In genomic region chr14:21105095-21105494, GRCh38 we compare ENCODE assay signal across 10 cellular contexts. TPM values are rescaled to one million over a fixed set of nuclear protein-coding genes. Genes with fewer than 3 reads are reported as not detected.
A peak's percentile ranks its signal among the peaks of the same experiment; 100 is the strongest.
DNase-seq lines count a peak whose midpoint lies in the region; ATAC-seq and TF ChIP-seq lines count a peak whose summit lies in the region.
"Had no signal": no experiment of that assay in that cellular context is flagged by ENCODE, and none has a peak within 500 bp of the region (broad histone marks: within the 10 kb centered on the region; RNA-seq: fewer than 3 reads in every experiment).

No MANE protein-coding gene starts in this region.

- H3K36me3 ChIP-seq in GM23248 (ENCODE audit: low read depth), result no peaks in the 10 kb centered on the region
- no peaks in the 10 kb centered on the region for H3K36me3 ChIP-seq in RWPE2 (ENCODE audit: low read depth)
- H3K36me3 ChIP-seq in skeletal muscle satellite cell (ENCODE audit: insufficient read depth, low read length), result no peaks in the 10 kb centered on the region
- H3K36me3 ChIP-seq in brain microvascular endothelial cell (replicated peaks), result no peaks in the 10 kb centered on the region

- H3F3A ChIP-seq in GM23248 (ENCODE audit: insufficient read depth), result peaks cover 24% of the 10 kb centered on the region

- no peaks in the 10 kb centered on the region for H3K27me3 ChIP-seq in GM23248 (replicated peaks; ENCODE audit: insufficient read depth)
- no peaks in the 10 kb centered on the region for H3K27me3 ChIP-seq in RWPE2 (ENCODE audit: insufficient read depth, poor library complexity, severe bottlenecking)
- peaks cover 6% of the 10 kb centered on the region for H3K27me3 ChIP-seq in skeletal muscle satellite cell (ENCODE audit: control insufficient read depth, insufficient read depth, low read length)
- no peaks in the 10 kb centered on the region for H3K27me3 ChIP-seq in brain microvascular endothelial cell (replicated peaks)

- H3K4me2 ChIP-seq in GM23248 (ENCODE audit: unreplicated experiment) (no peak overlapping the region), skeletal muscle satellite cell (ENCODE audit: low read length) (no peak overlapping the region)

- no peak overlapping the region for H2AFZ ChIP-seq in GM23248

- H3K4me1 Mint-ChIP-seq in glutamatergic neuron (ENCODE audit: low read depth, unreplicated experiment), result peaks cover 32% of the 10 kb centered on the region

- H3K27ac Mint-ChIP-seq in glutamatergic neuron (ENCODE audit: unreplicated experiment), result peak overlapping the region; percentile 89

- in situ Hi-C loops in GM23248 (cut with MboI), result no loop called here
- in situ Hi-C loops in brain microvascular endothelial cell (cut with HindIII; ENCODE audit: low pct_ligation_motif_present, low sequenced_read_pairs), result no loop called here

- peak overlapping the region; percentile 98 for H3K4me3 Mint-ChIP-seq in glutamatergic neuron (ENCODE audit: unreplicated experiment)

- WGBS in GM23248 (ENCODE audit: low coverage in 1 of 2, low lambda C conversion rate in 2 of 2, missing lambda C conversion rate in 2 of 2), 2 experiments, result 88 to 89% methylated on average over 8 of the region's 8 CpGs

- ATAC-seq in RWPE2 (ENCODE audit: low read depth), result no peak
- no peak for ATAC-seq in HG02642 (IDR thresholded peaks at IDR 0.05; ENCODE audit: poor library complexity, unreplicated experiment)

- H3K36me3 Mint-ChIP-seq in glutamatergic neuron (ENCODE audit: unreplicated experiment), result no peaks in the 10 kb centered on the region
- H3K36me3 Mint-ChIP-seq: activated naive CD8-positive, alpha-beta T cell treated with anti-CD3 and anti-CD28 coated beads, Interleukin-2, amount 10 ng/mL, durations not matched to agents 7 days and 5 days had no signal

- H4K20me1 ChIP-seq in GM23248 (ENCODE audit: insufficient read depth), result no peaks in the 10 kb centered on the region

- H3K27me3 Mint-ChIP-seq in glutamatergic neuron (ENCODE audit: unreplicated experiment), result peaks cover 2% of the 10 kb centered on the region

- no peaks in the 10 kb centered on the region for H3K9me2 ChIP-seq in GM23248 (ENCODE audit: insufficient read depth)

- H3K79me2 ChIP-seq in GM23248 (ENCODE audit: insufficient read depth), result no peaks in the 10 kb centered on the region

- TF ChIP-seq CTCF in RWPE2 (IDR thresholded peaks at IDR 0.05; ENCODE audit: poor library complexity, severe bottlenecking), result no peak
- TF ChIP-seq CTCF in glutamatergic neuron (IDR thresholded peaks at IDR 0.05; ENCODE audit: partially characterized antibody, unreplicated experiment), result no peak
- no peak for TF ChIP-seq CTCF in brain microvascular endothelial cell (IDR thresholded peaks at IDR 0.05; ENCODE audit: low read depth, low read length, missing control alignments)

- H3K4me1 ChIP-seq in GM23248 (ENCODE audit: insufficient read depth), result peaks cover 30% of the 10 kb centered on the region
- peaks cover 40% of the 10 kb centered on the region for H3K4me1 ChIP-seq in RWPE2 (ENCODE audit: insufficient read depth, poor library complexity, severe bottlenecking)
- peaks cover 35% of the 10 kb centered on the region for H3K4me1 ChIP-seq in skeletal muscle satellite cell (ENCODE audit: control insufficient read depth, insufficient read depth, low read length)

- H3K9me3 ChIP-seq in GM23248 (ENCODE audit: low read depth) (no peaks in the 10 kb centered on the region), RWPE2 (ENCODE audit: severe bottlenecking) (no peaks in the 10 kb centered on the region), skeletal muscle satellite cell (replicated peaks; ENCODE audit: low read length) (no peaks in the 10 kb centered on the region)

- H3K9me3 Mint-ChIP-seq in glutamatergic neuron (ENCODE audit: unreplicated experiment), result peaks cover 5% of the 10 kb centered on the region
- H3K9me3 Mint-ChIP-seq: activated naive CD8-positive, alpha-beta T cell treated with anti-CD3 and anti-CD28 coated beads, Interleukin-2, amount 10 ng/mL, durations not matched to agents 7 days and 5 days had no signal

- H3K4me3 ChIP-seq in GM23248, result no peak overlapping the region
- H3K4me3 ChIP-seq in RWPE2 (ENCODE audit: severe bottlenecking), result no peak overlapping the region
- H3K4me3 ChIP-seq in skeletal muscle satellite cell (ENCODE audit: low read length), result no peak overlapping the region
- no peak overlapping the region for H3K4me3 ChIP-seq in brain microvascular endothelial cell (ENCODE audit: low read depth, low read length)

- DNase-seq in GM23248 (no peak), RWPE2 (ENCODE audit: low spot score) (no peak), glutamatergic neuron (no peak), brain microvascular endothelial cell (no peak), kidney tubule cell (ENCODE audit: low spot score) (no peak)
- no peak for DNase-seq in NK-92 treated with Interleukin-12 subunit alpha and Interleukin-12 subunit beta, amount 100 ng/mL, for 24 hours (lab: John Stamatoyannopoulos, UW)

- H3K27ac ChIP-seq in GM23248 (no peak overlapping the region), RWPE2 (ENCODE audit: poor library complexity, severe bottlenecking) (peak overlapping the region; percentile 82), brain microvascular endothelial cell (no peak overlapping the region)

- H3K9ac ChIP-seq in GM23248 (peak overlapping the region; percentile 98; the same call in 1 of the 2 replicates), skeletal muscle satellite cell (ENCODE audit: low read depth, low read length) (peak overlapping the region; percentile 98)

RNA-seq across cellular contexts. Expression of gene TMEM253, which starts 4.2 kb away (rescaled TPM):
- 0.97 TPM in 1 of 2 replicates, not detected in the other for total RNA-seq in GM23248 (2014; rRNA removed; shearing (Covaris generic))
- 0.18 TPM in 1 of 2 replicates, not detected in the other for polyA plus RNA-seq in GM23248 (2016; fragmentation: Nextera tagmentation; extraction: Ambion mirVana)
- total RNA-seq in glutamatergic neuron (ENCODE audit: unreplicated experiment), result 0.64 TPM
- total RNA-seq in skeletal muscle satellite cell (2012; rRNA removed), result under 0.01 and 0.51 TPM in 2 replicates
- total RNA-seq: activated naive CD8-positive, alpha-beta T cell treated with anti-CD3 and anti-CD28 coated beads, Interleukin-2, amount 10 ng/mL, durations not matched to agents 7 days and 5 days; glomerular endothelial cell had no signal

RNA-seq across cellular contexts. Expression of gene ZNF219, which starts 6.6 kb away (rescaled TPM):
- total RNA-seq in GM23248 (2014; rRNA removed; shearing (Covaris generic)), result 15.9 and 24.0 TPM in 2 replicates
- polyA plus RNA-seq in GM23248 (2016; fragmentation: Nextera tagmentation; extraction: Ambion mirVana), result 1.6 and 1.8 TPM in 2 replicates
- total RNA-seq in glutamatergic neuron (ENCODE audit: unreplicated experiment), result 103 TPM
- 9.6 and 10.7 TPM in 2 replicates for total RNA-seq in skeletal muscle satellite cell (2012; rRNA removed)

RNA-seq across cellular contexts. Expression of gene ARHGEF40, which starts 35.0 kb away (rescaled TPM):
- 56.6 and 68.3 TPM in 2 replicates for total RNA-seq in GM23248 (2014; rRNA removed; shearing (Covaris generic))
- 22.4 and 23.9 TPM in 2 replicates for polyA plus RNA-seq in GM23248 (2016; fragmentation: Nextera tagmentation; extraction: Ambion mirVana)
- 42.4 TPM for total RNA-seq in glutamatergic neuron (ENCODE audit: unreplicated experiment)
- total RNA-seq in skeletal muscle satellite cell (2012; rRNA removed), result 31.0 and 32.4 TPM in 2 replicates

RNA-seq across cellular contexts. Expression of gene RNASE8, which starts 47.5 kb away (rescaled TPM):
- total RNA-seq in GM23248 (2014; rRNA removed; shearing (Covaris generic)), result not detected in 2 replicates
- polyA plus RNA-seq in GM23248 (2016; fragmentation: Nextera tagmentation; extraction: Ambion mirVana), result not detected in 2 replicates
- not detected for total RNA-seq in glutamatergic neuron (ENCODE audit: unreplicated experiment)
- not detected in 2 replicates for total RNA-seq in skeletal muscle satellite cell (2012; rRNA removed)
- total RNA-seq: activated naive CD8-positive, alpha-beta T cell treated with anti-CD3 and anti-CD28 coated beads, Interleukin-2, amount 10 ng/mL, durations not matched to agents 7 days and 5 days; glomerular endothelial cell had no signal

RNA-seq across cellular contexts. Expression of gene OR5AU1, which starts 50.8 kb away (rescaled TPM):
- total RNA-seq in GM23248 (2014; rRNA removed; shearing (Covaris generic)), result not detected in 2 replicates
- polyA plus RNA-seq in GM23248 (2016; fragmentation: Nextera tagmentation; extraction: Ambion mirVana), result not detected in 2 replicates
- not detected for total RNA-seq in glutamatergic neuron (ENCODE audit: unreplicated experiment)
- total RNA-seq in skeletal muscle satellite cell (2012; rRNA removed), result not detected in 2 replicates
- total RNA-seq: activated naive CD8-positive, alpha-beta T cell treated with anti-CD3 and anti-CD28 coated beads, Interleukin-2, amount 10 ng/mL, durations not matched to agents 7 days and 5 days; glomerular endothelial cell had no signal
